ENCODE assay signal across 8 cellular contexts in the genomic region with DNA sequence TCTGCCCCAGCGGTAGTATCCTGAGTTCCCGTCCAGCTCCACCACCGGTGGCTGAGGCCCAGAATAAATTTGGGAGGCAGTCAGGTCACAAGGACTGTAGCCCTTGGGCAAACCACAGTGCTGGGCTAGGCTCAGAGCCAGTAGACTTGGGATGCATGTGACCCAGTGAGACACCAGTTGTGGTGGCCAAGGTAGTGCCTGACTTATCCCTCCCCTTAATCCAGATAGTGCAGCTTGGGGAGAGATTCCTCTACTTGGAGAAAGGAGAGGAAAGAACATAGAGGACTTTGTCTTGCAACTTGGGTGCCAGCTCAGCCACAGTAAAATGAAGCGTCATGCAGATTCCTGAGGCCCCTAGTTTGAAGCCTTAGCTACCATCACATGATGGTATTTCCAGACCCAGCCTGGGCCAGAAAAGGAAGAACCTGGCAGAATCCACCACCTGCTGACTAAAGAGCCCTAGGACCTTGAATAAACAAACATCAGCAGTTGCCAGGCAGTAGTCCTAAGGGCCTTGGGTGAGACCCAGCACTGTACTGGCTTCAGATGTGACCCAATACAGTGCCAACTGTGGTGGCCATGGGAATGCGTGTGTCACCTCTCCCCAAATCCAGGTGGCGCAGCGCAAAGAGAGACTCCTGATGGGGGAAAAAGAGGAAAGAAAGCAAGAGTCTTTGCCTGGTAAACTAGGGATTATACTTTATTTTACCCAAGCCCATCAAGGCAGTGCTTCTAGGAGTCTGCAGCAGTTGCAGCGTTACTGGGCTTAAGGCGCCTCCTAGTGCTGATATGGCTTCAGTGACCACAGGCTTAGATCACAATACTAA.
DNase-seq lines count a peak whose midpoint lies in the region; ATAC-seq lines count a peak whose summit lies in the region.

No MANE protein-coding gene starts in this region.

- no peaks in the 10 kb centered on the region for H3K9me3 ChIP-seq in mucosa of stomach (ENCODE audit: control insufficient read depth, low read length)

- H3K27me3 ChIP-seq in mucosa of stomach (ENCODE audit: control insufficient read depth, insufficient read depth, low read length), result peaks cover 3% of the 10 kb centered on the region

- no peaks in the 10 kb centered on the region for H3K36me3 ChIP-seq in mucosa of stomach (ENCODE audit: control insufficient read depth, insufficient read depth, low read length)

- peak; percentile 71 for DNase-seq in CD1c-positive myeloid dendritic cell (ENCODE audit: extremely low spot score)
- peak; percentile 49 to 50 for DNase-seq in NOMO-1 (lab: John Stamatoyannopoulos, UW; ENCODE audit: unreplicated experiment in 2 of 2)
- DNase-seq in activated CD8-positive, alpha-beta memory T cell treated with anti-CD3 and anti-CD28 coated beads, Interleukin-2, amount 50 U/mL, for 24 hours (ENCODE audit: extremely low read depth), result peak; percentile 21
- no peak for DNase-seq in epithelial cell of prostate (ENCODE audit: low read depth, low spot score)
- DNase-seq in stimulated activated CD8-positive, alpha-beta memory T cell treated with anti-CD3 and anti-CD28 coated beads, Interleukin-7, amount 100 ng/mL, for 4 hours (ENCODE audit: low read depth in 2 of 2), result peak; percentile 31 to 44

- H3K9ac ChIP-seq in mucosa of stomach (ENCODE audit: low read length), result peak overlapping the region; percentile 15

- no peak overlapping the region for H3K4me3 ChIP-seq in mucosa of stomach (ENCODE audit: low read length)

- ATAC-seq in GM19372 (IDR thresholded peaks at IDR 0.05; ENCODE audit: low read depth, unreplicated experiment), result peak; percentile 79
- ATAC-seq in HG03565 (IDR thresholded peaks at IDR 0.05; ENCODE audit: unreplicated experiment), result peak; percentile 88

- no peaks in the 10 kb centered on the region for H3K4me1 ChIP-seq in mucosa of stomach (ENCODE audit: control insufficient read depth, insufficient read depth, low read length)

- H3K27ac ChIP-seq in epithelial cell of prostate, result peak overlapping the region; percentile 21
